8 cellular contexts compared by ENCODE assay signal in the genomic region with DNA sequence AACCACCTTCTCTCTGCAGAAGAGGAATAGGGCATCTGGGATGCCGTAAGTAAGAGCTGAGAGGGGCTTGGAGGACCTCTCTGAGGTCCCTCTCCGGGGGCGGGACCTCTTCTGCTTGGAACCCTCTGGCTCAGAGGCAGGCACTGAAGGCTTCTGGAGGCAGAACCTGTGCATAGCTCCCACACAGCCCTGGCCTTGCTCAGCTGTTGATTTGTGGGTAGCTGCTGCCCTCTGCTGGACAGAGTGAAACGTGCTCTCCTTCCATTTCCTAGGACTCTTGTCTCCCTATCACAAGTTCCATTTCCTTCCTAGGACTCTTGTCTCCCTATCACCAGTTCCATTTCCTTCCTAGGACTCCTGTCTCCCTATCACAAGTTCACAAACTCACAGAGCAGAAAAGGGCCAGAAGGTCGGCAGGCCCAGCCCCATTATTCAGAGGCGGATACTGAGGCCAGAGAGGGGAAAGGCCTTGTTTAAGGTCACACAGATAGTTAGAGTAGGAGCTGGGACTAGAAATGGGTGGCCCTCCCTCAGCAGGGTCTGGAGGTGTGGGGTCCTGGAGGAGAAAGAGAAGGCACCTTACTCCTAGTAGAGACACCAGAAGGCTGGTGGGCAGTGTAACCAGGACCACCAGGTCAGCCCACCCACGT. TPM values are rescaled to one million over a fixed set of nuclear protein-coding genes. Genes with fewer than 3 reads are reported as not detected.
DNase-seq lines count a peak whose midpoint lies in the region; ATAC-seq and TF ChIP-seq lines count a peak whose summit lies in the region.

No MANE protein-coding gene starts in this region.

- H3K27ac ChIP-seq in GM23338 (ENCODE audit: low read depth) (no peak overlapping the region), neural progenitor cell (no peak overlapping the region)

- H3K79me2 ChIP-seq in GM23338 (replicated peaks; ENCODE audit: insufficient read depth) (no peaks in the 10 kb centered on the region), neural progenitor cell (ENCODE audit: low read depth) (no peaks in the 10 kb centered on the region)

- H3K36me3 Mint-ChIP-seq in GM23338 (ENCODE audit: low read depth), result no peaks in the 10 kb centered on the region; the same call in 2 of the 3 replicates
- no peaks in the 10 kb centered on the region for H3K36me3 Mint-ChIP-seq in activated T-cell treated with anti-CD3 and anti-CD28 coated beads, Interleukin-2, amount 50 U/mL, for 72 hours (ENCODE audit: insufficient read depth in 2 of 2)
- H3K36me3 Mint-ChIP-seq in neural progenitor cell, result peaks cover 6% of the 10 kb centered on the region

- peaks cover 22% of the 10 kb centered on the region for H3K4me1 ChIP-seq in GM23338 (ENCODE audit: insufficient read depth)
- H3K4me1 ChIP-seq in neural progenitor cell, result peaks cover 36% of the 10 kb centered on the region

- ATAC-seq in GM23338, result peak; percentile 97
- peak; percentile 95 to 96 for ATAC-seq in activated T-cell treated with anti-CD3 and anti-CD28 coated beads, Interleukin-2, amount 50 U/mL, for 72 hours (replicated peaks in 1 of 2)

- H3K27me3 Mint-ChIP-seq in GM23338 (ENCODE audit: insufficient read depth, low read depth, poor library complexity) (peaks cover 2% of the 10 kb centered on the region), neural progenitor cell (ENCODE audit: insufficient read depth, low read depth) (peaks cover 5% of the 10 kb centered on the region)
- no peaks in the 10 kb centered on the region for H3K27me3 Mint-ChIP-seq in activated T-cell treated with anti-CD3 and anti-CD28 coated beads, Interleukin-2, amount 50 U/mL, for 72 hours (ENCODE audit: low read depth)

- no peaks in the 10 kb centered on the region for H3K9me3 Mint-ChIP-seq in GM23338
- no peaks in the 10 kb centered on the region for H3K9me3 Mint-ChIP-seq in activated T-cell treated with anti-CD3 and anti-CD28 coated beads, Interleukin-2, amount 50 U/mL, for 72 hours
- H3K9me3 Mint-ChIP-seq in neural progenitor cell, result no peaks in the 10 kb centered on the region

- H3K27me3 ChIP-seq in GM23338 (ENCODE audit: insufficient read depth), result no peaks in the 10 kb centered on the region
- no peaks in the 10 kb centered on the region for H3K27me3 ChIP-seq in neural progenitor cell

- peak; percentile 81 to 99 for TF ChIP-seq CTCF in GM23338 (conservative IDR thresholded peaks at IDR 0.05; ENCODE audit: low read depth in 2 of 2)
- TF ChIP-seq CTCF in neural progenitor cell (IDR thresholded peaks at IDR 0.05), result peak; percentile 92

- no peaks in the 10 kb centered on the region for H3F3A ChIP-seq in GM23338 (replicated peaks; ENCODE audit: low read depth)
- peaks cover 16% of the 10 kb centered on the region for H3F3A ChIP-seq in neural progenitor cell (ENCODE audit: low read depth)

- H4K20me1 ChIP-seq in GM23338 (replicated peaks; ENCODE audit: insufficient read depth) (no peaks in the 10 kb centered on the region), neural progenitor cell (ENCODE audit: low read depth) (no peaks in the 10 kb centered on the region)

- H3K9ac ChIP-seq in neural progenitor cell, result no peak overlapping the region

- H3K27ac Mint-ChIP-seq in GM23338 (peak overlapping the region; percentile 14; the same call in 1 of the 2 replicates), neural progenitor cell (peak overlapping the region; percentile 59)
- H3K27ac Mint-ChIP-seq in activated T-cell treated with anti-CD3 and anti-CD28 coated beads, Interleukin-2, amount 50 U/mL, for 72 hours, result no peak overlapping the region

- H3K4me2 ChIP-seq in GM23338 (no peak overlapping the region), neural progenitor cell (no peak overlapping the region)

- H3K4me1 Mint-ChIP-seq in GM23338, result peaks cover 23% of the 10 kb centered on the region
- no peaks in the 10 kb centered on the region for H3K4me1 Mint-ChIP-seq in activated T-cell treated with anti-CD3 and anti-CD28 coated beads, Interleukin-2, amount 50 U/mL, for 72 hours (ENCODE audit: low read depth)
- H3K4me1 Mint-ChIP-seq in neural progenitor cell, result peaks cover 36% of the 10 kb centered on the region

- H3K9me3 ChIP-seq in neural progenitor cell (ENCODE audit: low read depth), result no peaks in the 10 kb centered on the region

- no peaks in the 10 kb centered on the region for H3K9me2 ChIP-seq in GM23338 (ENCODE audit: insufficient read depth)

- H3K36me3 ChIP-seq in GM23338 (ENCODE audit: insufficient read depth), result no peaks in the 10 kb centered on the region
- no peaks in the 10 kb centered on the region for H3K36me3 ChIP-seq in neural progenitor cell

- peak; percentile 91 for DNase-seq in Daoy (ENCODE audit: low read depth)
- DNase-seq in GM23338 (ENCODE audit: low spot score), result peak; percentile 94
- DNase-seq in LHCN-M2 (ENCODE audit: low read depth), result peak; percentile 81
- DNase-seq in RPMI8226, result peak; percentile 82
- peak; percentile 68 to 75 for DNase-seq in activated T-cell treated with anti-CD3 and anti-CD28 coated beads, Interleukin-2, amount 50 U/mL, for 72 hours
- peak; percentile 88 for DNase-seq in fibroblast of peridontal ligament (ENCODE audit: extremely low read depth)
- DNase-seq in neural progenitor cell (ENCODE audit: low spot score), result peak; percentile 89
- peak; percentile 70 for DNase-seq in stromal cell of bone marrow (ENCODE audit: low read depth)

- H3K4me3 ChIP-seq in GM23338, result no peak overlapping the region
- no peak overlapping the region for H3K4me3 ChIP-seq in neural progenitor cell

- H2AFZ ChIP-seq in GM23338 (no peak overlapping the region), neural progenitor cell (replicated peaks) (no peak overlapping the region)

- H3K4me3 Mint-ChIP-seq in GM23338, result no peak overlapping the region
- H3K4me3 Mint-ChIP-seq in activated T-cell treated with anti-CD3 and anti-CD28 coated beads, Interleukin-2, amount 50 U/mL, for 72 hours, result no peak overlapping the region
- H3K4me3 Mint-ChIP-seq in neural progenitor cell, result no peak overlapping the region

TF ChIP-seq in GM23338, 12 proteins besides CTCF, POLR2A, EP300 and RAD21 (continues in another document):
- no peak for TF ChIP-seq EZH2 (IDR thresholded peaks at IDR 0.05; ENCODE audit: low read depth, unreplicated experiment)

RNA-seq across cellular contexts. Expression of a gene that starts 30.3 kb away (rescaled TPM):
- total RNA-seq in Daoy (2014; rRNA removed; shearing (Covaris generic)), result 150 and 222 TPM in 2 replicates
- total RNA-seq in GM23338 (2014; rRNA removed; shearing (Covaris generic)), result 241 and 271 TPM in 2 replicates
- polyA plus RNA-seq in GM23338 (2016; fragmentation: Nextera tagmentation; extraction: Ambion mirVana), result 198 and 207 TPM in 2 replicates
- 106 and 137 TPM in 2 replicates for total RNA-seq in LHCN-M2 (2014; rRNA removed)
- 187 TPM for polyA plus RNA-seq in LHCN-M2 (2012)
- 100 to 1,000 TPM; 526 to 609 TPM for total RNA-seq in activated T-cell treated with anti-CD3 and anti-CD28 coated beads, Interleukin-2, amount 50 U/mL, for 72 hours
- 95.9 and 116 TPM in 2 replicates for total RNA-seq in neural progenitor cell (ENCODE audit: low replicate concordance)

RNA-seq across cellular contexts. Expression of a gene that starts 59.7 kb away (rescaled TPM):
- total RNA-seq in Daoy (2014; rRNA removed; shearing (Covaris generic)), result 153 and 195 TPM in 2 replicates
- 104 and 113 TPM in 2 replicates for total RNA-seq in GM23338 (2014; rRNA removed; shearing (Covaris generic))
- 197 and 229 TPM in 2 replicates for polyA plus RNA-seq in GM23338 (2016; fragmentation: Nextera tagmentation; extraction: Ambion mirVana)
- total RNA-seq in LHCN-M2 (2014; rRNA removed) (43.6 and 54.2 TPM in 2 replicates), neural progenitor cell (ENCODE audit: low replicate concordance) (97.1 and 160 TPM in 2 replicates)
- 30.2 TPM for polyA plus RNA-seq in LHCN-M2 (2012)
- 10 to 100 TPM; 65.7 to 84.4 TPM for total RNA-seq in activated T-cell treated with anti-CD3 and anti-CD28 coated beads, Interleukin-2, amount 50 U/mL, for 72 hours
